18 cellular contexts compared by ENCODE assay signal in the genomic region with DNA sequence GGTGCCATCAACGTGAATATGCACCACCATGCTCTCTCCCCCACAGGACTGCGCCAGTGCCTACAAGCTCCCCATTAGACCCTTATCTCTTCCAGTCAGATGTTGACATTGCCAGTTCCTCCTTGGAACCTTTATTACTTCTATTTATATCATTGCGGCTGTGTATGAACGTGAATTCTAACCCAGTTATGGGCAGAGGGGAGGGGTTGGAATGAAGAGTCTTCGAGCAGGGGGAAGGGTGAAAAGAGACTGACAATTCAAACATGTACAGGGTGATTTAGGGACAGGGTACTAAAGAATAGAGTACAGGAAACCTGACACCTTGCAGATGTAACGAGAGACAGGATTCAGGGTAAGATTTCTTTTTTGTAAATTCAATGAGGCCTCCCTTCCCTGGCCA. TPM values are rescaled to one million over a fixed set of nuclear protein-coding genes. Genes with fewer than 3 reads are reported as not detected.
A peak's percentile ranks its signal among the peaks of the same experiment; 100 is the strongest.
DNase-seq lines count a peak whose midpoint lies in the region; ATAC-seq, FAIRE-seq and TF ChIP-seq lines count a peak whose summit lies in the region.
"Had no signal": no experiment of that assay in that cellular context is flagged by ENCODE, and none has a peak within 500 bp of the region (broad histone marks: within the 10 kb centered on the region; RNA-seq: fewer than 3 reads in every experiment).

No MANE protein-coding gene starts in this region.

- no peaks in the 10 kb centered on the region for H3K9me2 ChIP-seq in Karpas-422 (replicated peaks; ENCODE audit: insufficient read depth, low read length)
- no peaks in the 10 kb centered on the region for H3K9me2 ChIP-seq in PC-3 (replicated peaks; ENCODE audit: low read length)

- no peak overlapping the region for H3K4me3 ChIP-seq in Karpas-422 (ENCODE audit: low read length)
- no peak overlapping the region for H3K4me3 ChIP-seq in PC-3 (ENCODE audit: low read length)
- H3K4me3 ChIP-seq: SJSA1, tibial artery had no signal

- no peak for TF ChIP-seq CTCF in PC-3 (conservative IDR thresholded peaks at IDR 0.05; ENCODE audit: low read depth, low read length)

- H3K9me3 ChIP-seq in Karpas-422 (ENCODE audit: low read length) (no peaks in the 10 kb centered on the region), PC-3 (ENCODE audit: low read length) (no peaks in the 10 kb centered on the region)
- H3K9me3 ChIP-seq: SJSA1, tibial artery had no signal

- H3K4me2 ChIP-seq in Karpas-422 (ENCODE audit: low read depth, low read length, poor library complexity, severe bottlenecking) (peak overlapping the region; percentile 28), PC-3 (ENCODE audit: low read length) (no peak overlapping the region)

- POLR2A ChIA-PET in PC-3 (lab: Charles Lee; ENCODE audit: unreplicated experiment): no interaction called here

- H3K4me3 Mint-ChIP-seq in activated T-cell treated with anti-CD3 and anti-CD28 coated beads, Interleukin-2, amount 50 U/mL, for 72 hours: no peak overlapping the region
- H3K4me3 Mint-ChIP-seq: activated B cell treated with CpG ODN at 0.5 μM for 24 hours; activated naive CD8-positive, alpha-beta T cell had no signal

- no peaks in the 10 kb centered on the region for H3K9me3 Mint-ChIP-seq in activated T-cell treated with anti-CD3 and anti-CD28 coated beads, Interleukin-2, amount 50 U/mL, for 72 hours
- H3K9me3 Mint-ChIP-seq: activated B cell treated with CpG ODN at 0.5 μM for 24 hours had no signal

- H3K27me3 ChIP-seq in Karpas-422 (ENCODE audit: low read length) (0 out of 2 replicates have a peak, but pooled peaks cover 3% of the 10 kb centered on the region), PC-3 (ENCODE audit: low read length) (no peaks in the 10 kb centered on the region)
- H3K27me3 ChIP-seq: SJSA1, tibial artery had no signal

- no peaks in the 10 kb centered on the region for H3K36me3 ChIP-seq in Karpas-422 (ENCODE audit: insufficient read depth, low read length)
- no peaks in the 10 kb centered on the region for H3K36me3 ChIP-seq in PC-3 (ENCODE audit: low read depth, low read length)
- H3K36me3 ChIP-seq: SJSA1, tibial artery had no signal

- BruUV-seq in PC-3 (replicated peaks; lab: Mats Ljungman, UMichigan): no TSS peak

- H3K4me1 ChIP-seq in Karpas-422 (ENCODE audit: low read length): peaks cover 10% of the 10 kb centered on the region
- H3K4me1 ChIP-seq in PC-3 (ENCODE audit: insufficient read depth, low read length): no peaks in the 10 kb centered on the region

- H3K9ac ChIP-seq in Karpas-422 (ENCODE audit: low read length) (no peak overlapping the region), PC-3 (ENCODE audit: low read length) (no peak overlapping the region)

- DNase-seq in DMS153 (lab: John Stamatoyannopoulos, UW): peak; percentile 51
- DNase-seq in Karpas-422: no peak
- no peak for DNase-seq in PC-3
- no peak for DNase-seq in left ventricle myocardium superior
- DNase-seq in activated effector memory CD4-positive, alpha-beta T cell treated with Interleukin-2 at 50 U/mL for 16 hours: no peak
- no peak for DNase-seq in RCC 7860 (ENCODE audit: low spot score)
- no peak for DNase-seq in activated T-cell treated with anti-CD3 and anti-CD28 coated beads, Interleukin-2, amount 50 U/mL, for 72 hours
- no peak for DNase-seq in GM19239 (ENCODE audit: insufficient read length, low spot score)
- DNase-seq: activated B cell treated with CpG ODN at 0.5 μM for 24 hours; DND-41; foreskin melanocyte; NCI-H69; posterior cingulate gyrus; stimulated activated CD4-positive, alpha-beta T cell treated with anti-CD3 and anti-CD28 coated beads, Interleukin-15, amount 100 ng/mL, for 24 hours; tibial artery had no signal

- CTCF ChIA-PET in PC-3 (lab: Charles Lee): no interaction called here

- ATAC-seq in PC-3 (no peak), left ventricle myocardium superior (peak; percentile 96)
- no peak for ATAC-seq in activated T-cell treated with anti-CD3 and anti-CD28 coated beads, Interleukin-2, amount 50 U/mL, for 72 hours (replicated peaks in 1 of 2)

- no peaks in the 10 kb centered on the region for H3F3A ChIP-seq in PC-3 (ENCODE audit: low read length, unreplicated experiment)

- H3K36me3 Mint-ChIP-seq in activated T-cell treated with anti-CD3 and anti-CD28 coated beads, Interleukin-2, amount 50 U/mL, for 72 hours (ENCODE audit: insufficient read depth in 2 of 2): no peaks in the 10 kb centered on the region
- H3K36me3 Mint-ChIP-seq: activated naive CD8-positive, alpha-beta T cell had no signal

- H3K4me1 Mint-ChIP-seq in activated T-cell treated with anti-CD3 and anti-CD28 coated beads, Interleukin-2, amount 50 U/mL, for 72 hours (ENCODE audit: low read depth): peaks cover 35% of the 10 kb centered on the region
- H3K4me1 Mint-ChIP-seq: activated B cell treated with CpG ODN at 0.5 μM for 24 hours had no signal

- H3K27ac Mint-ChIP-seq in activated T-cell treated with anti-CD3 and anti-CD28 coated beads, Interleukin-2, amount 50 U/mL, for 72 hours: no peak overlapping the region
- H3K27ac Mint-ChIP-seq: activated B cell treated with CpG ODN at 0.5 μM for 24 hours had no signal

- no peaks in the 10 kb centered on the region for H4K20me1 ChIP-seq in Karpas-422 (ENCODE audit: insufficient read depth, low read depth, low read length)
- no peaks in the 10 kb centered on the region for H4K20me1 ChIP-seq in PC-3 (ENCODE audit: low read length)

- H2AFZ ChIP-seq in Karpas-422 (ENCODE audit: low read length): peak overlapping the region; percentile 21; the same call in 1 of the 2 replicates
- peak overlapping the region; percentile 50; the same call in 1 of the 2 replicates for H2AFZ ChIP-seq in PC-3 (ENCODE audit: low read length)

- peaks cover 8% of the 10 kb centered on the region for H3K27me3 Mint-ChIP-seq in activated T-cell treated with anti-CD3 and anti-CD28 coated beads, Interleukin-2, amount 50 U/mL, for 72 hours (ENCODE audit: low read depth)
- H3K27me3 Mint-ChIP-seq: activated naive CD8-positive, alpha-beta T cell had no signal

- H3K27ac ChIP-seq in Karpas-422 (ENCODE audit: low read length) (no peak overlapping the region), PC-3 (ENCODE audit: low read length) (no peak overlapping the region)
- H3K27ac ChIP-seq: SJSA1, tibial artery had no signal

- FAIRE-seq in RCC 7860 (lab: Jason Lieb, UNC): no peak
- FAIRE-seq in GM19239 (lab: Jason Lieb, UNC): no peak

- H3K79me2 ChIP-seq in Karpas-422 (ENCODE audit: low read length) (no peaks in the 10 kb centered on the region), PC-3 (ENCODE audit: low read length) (no peaks in the 10 kb centered on the region)

- intact Hi-C loops in PC-3 (cut with micrococcal nuclease): no loop called here
- intact Hi-C loops in left ventricle myocardium superior (cut with micrococcal nuclease): no loop called here

RNA-seq across cellular contexts. Expression of a gene that starts 41.8 kb away (rescaled TPM):
- total RNA-seq in Karpas-422 (2014; rRNA removed; shearing (Covaris generic); ENCODE audit: low replicate concordance): 304 and 416 TPM in 2 replicates
- 8.6 and 9.4 TPM in 2 replicates for total RNA-seq in PC-3 (2014; rRNA removed)
- total RNA-seq in left ventricle myocardium superior: 75.9 TPM
- 100 to 1,000 TPM in 1 of 2 donors, 10 to 100 TPM in 1; 98.1 to 104 TPM for total RNA-seq in activated T-cell treated with anti-CD3 and anti-CD28 coated beads, Interleukin-2, amount 50 U/mL, for 72 hours

RNA-seq across cellular contexts. Expression of a gene that starts 46.1 kb away (rescaled TPM):
- not detected in 2 replicates for total RNA-seq in Karpas-422 (2014; rRNA removed; shearing (Covaris generic); ENCODE audit: low replicate concordance)
- not detected in 2 replicates for total RNA-seq in PC-3 (2014; rRNA removed)
- 4.0 TPM for total RNA-seq in left ventricle myocardium superior
- total RNA-seq in activated T-cell treated with anti-CD3 and anti-CD28 coated beads, Interleukin-2, amount 50 U/mL, for 72 hours: under 1 TPM in 1 of 2 donors, not detected in 1; 0.05 TPM
- total RNA-seq: activated B cell treated with CpG ODN at 0.5 μM for 24 hours, kidney epithelial cell, SJSA1 had no signal
